In the genomic region with DNA sequence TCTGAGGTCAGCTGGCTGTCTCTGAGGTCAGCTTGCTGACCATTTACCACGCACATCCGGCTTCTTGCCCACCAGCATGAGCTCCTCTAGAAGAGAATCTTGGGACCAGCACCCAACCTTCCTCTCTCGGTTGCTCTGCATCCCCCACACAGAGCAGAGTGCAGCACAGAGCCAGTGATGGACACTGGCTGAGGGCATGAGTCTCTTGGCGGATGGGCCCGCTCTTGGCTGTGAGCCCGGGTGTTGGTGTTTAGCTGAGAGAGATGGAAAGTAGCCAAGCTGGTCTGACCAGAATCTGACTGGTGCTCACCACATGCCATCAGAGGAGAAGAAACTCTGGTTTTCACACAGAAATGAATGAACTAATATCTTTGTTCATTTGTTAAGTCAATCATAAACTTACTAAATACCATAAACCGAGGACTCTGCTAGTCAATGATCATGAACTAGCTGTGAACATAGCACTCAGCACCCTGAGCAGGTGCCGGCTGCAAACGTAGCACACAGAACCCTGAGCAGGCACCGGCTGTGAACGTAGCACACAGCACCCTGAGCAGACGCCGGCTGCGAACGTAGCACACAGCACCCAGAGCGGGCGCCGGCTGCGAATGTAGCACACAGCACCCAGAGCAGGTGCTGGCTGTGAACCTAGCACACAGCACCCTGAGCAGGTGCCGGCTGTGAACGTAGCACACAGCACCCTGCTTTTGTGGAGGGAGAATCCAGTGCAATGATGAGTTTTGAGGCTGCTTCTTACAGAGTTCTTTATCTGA, we compare ENCODE assay signal across 10 cellular contexts. TPM values are rescaled to one million over a fixed set of nuclear protein-coding genes. Genes with fewer than 3 reads are reported as not detected.
DNase-seq lines count a peak whose midpoint lies in the region; ATAC-seq and TF ChIP-seq lines count a peak whose summit lies in the region.
"Had no signal": no experiment of that assay in that cellular context is flagged by ENCODE, and none has a peak within 500 bp of the region (broad histone marks: within the 10 kb centered on the region; RNA-seq: fewer than 3 reads in every experiment).

No MANE protein-coding gene starts in this region.

- TF ChIP-seq CTCF in GM10248 (IDR thresholded peaks at IDR 0.05; ENCODE audit: control extremely low read depth, extremely low read depth, low read depth, missing control alignments) = no peak

- CTCF ChIA-PET in GM10248 (lab: Yijun Ruan, JAX) = no interaction called here

- POLR2A ChIA-PET in GM10248 (lab: Yijun Ruan, JAX) = no interaction called here

- ATAC-seq in left colon (no peak), HG02885 (IDR thresholded peaks at IDR 0.05; ENCODE audit: poor library complexity, unreplicated experiment) (no peak)

- intact Hi-C loops in left colon (cut with DNase I, micrococcal nuclease) = no loop called here

- DNase-seq in AG20443 (ENCODE audit: low spot score) (peak; percentile 45), HS-27A (ENCODE audit: low read depth) (peak; percentile 43), astrocyte of the hippocampus (ENCODE audit: low read depth, low spot score) (peak; percentile 91), left colon (peak; percentile 23 to 50), GM10248 (ENCODE audit: extremely low spot score) (no peak), HuH-7 (ENCODE audit: low spot score) (no peak), NCI-H2171 (lab: John Stamatoyannopoulos, UW) (no peak)

RNA-seq across cellular contexts. Expression of gene THBS2, which starts 10.4 kb away (rescaled TPM):
- 10 to 100 TPM in 1 of 2 donors, 1 to 10 TPM in 1; 5.0 to 13.6 TPM for total RNA-seq in left colon
- total RNA-seq: activated T-helper 2 cell treated with anti-CD3 and anti-CD28 coated beads, Interferon-gamma antibody, Interleukin-2, Interleukin-4, amounts not matched to agents 10 μg/mL and 5 μg/mL and 100 μg/mL, durations not matched to agents 14 hours and 24 hours and 36 hours; T-helper 1 cell treated with Interleukin-12 subunit alpha and Interleukin-12 subunit beta and Interleukin-4 antibody, amounts not matched to agents 30 ng/mL and 1 ng/mL, for 36 hours had no signal

Comparison
In these comparisons a context has a peak if more than half of its experiments do, and no peak if none do; other contexts are left out.
1. DNase-seq: peak in AG20443 (single experiment), HS-27A (single experiment), astrocyte of the hippocampus (single experiment) and left colon (2 of 2); none in GM10248 (single experiment), HuH-7 (single experiment) and NCI-H2171 (single experiment).